Comparison of ENCODE assay signal across 8 cellular contexts in the genomic region with DNA sequence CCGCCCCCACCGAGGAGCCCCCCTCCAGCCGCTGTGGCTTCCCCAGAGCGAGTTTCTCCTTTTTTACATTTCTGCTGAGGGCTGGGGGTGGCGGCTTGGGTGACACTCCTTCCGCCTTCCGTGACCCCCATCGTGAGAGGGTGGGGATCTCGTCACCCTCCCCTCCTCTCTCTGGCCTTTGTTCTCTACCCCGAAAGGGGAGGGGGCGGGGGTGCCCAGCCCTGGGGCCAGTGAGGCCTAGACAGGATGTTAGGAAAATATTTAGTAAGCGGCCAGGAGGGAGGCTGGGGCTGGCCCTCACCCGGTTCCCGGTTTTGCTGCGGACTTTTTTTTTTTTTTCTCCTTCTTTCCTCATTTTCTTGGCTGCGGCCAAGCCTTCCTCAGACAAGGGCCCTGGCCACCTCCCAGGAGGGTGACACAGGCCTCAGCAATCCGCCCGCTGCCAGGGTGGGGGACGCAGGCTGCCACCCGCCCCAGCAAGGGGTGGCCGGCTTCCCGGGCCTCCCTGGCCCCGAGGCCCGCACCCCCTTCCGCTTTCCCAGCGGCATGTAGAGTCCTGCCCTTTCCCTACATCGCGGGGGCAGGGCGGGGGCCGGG. TPM values are rescaled to one million over a fixed set of nuclear protein-coding genes. Genes with fewer than 3 reads are reported as not detected.
DNase-seq lines count a peak whose midpoint lies in the region; ATAC-seq and TF ChIP-seq lines count a peak whose summit lies in the region.

No MANE protein-coding gene starts in this region.

- peak overlapping the region; percentile 85 for H3K18ac ChIP-seq in IMR-90 (ENCODE audit: low read depth, low read length)

- peaks cover 80% of the 10 kb centered on the region for H3K36me3 Mint-ChIP-seq in stimulated activated effector memory CD8-positive, alpha-beta T cell treated with anti-CD3 and anti-CD28 coated beads, Interleukin-12 subunit alpha, Interleukin-12 subunit beta, amount 100 ng/mL, for 72 hours

- POLR2A ChIA-PET in IMR-90 (lab: Charles Lee; ENCODE audit: unreplicated experiment): interaction anchor here (0.6 to 1.6 kb wide), 5 partner anchors 14 to 86 kb away, joined by 3 to 28 read pairs (median 3); a partner anchor contains a TSS

- intact Hi-C loops in IMR-90 (cut with micrococcal nuclease): no loop called here
- intact Hi-C loops in lower lobe of right lung (cut with DNase I): no loop called here

- H2BK20ac ChIP-seq in IMR-90 (ENCODE audit: low read depth, low read length): no peak overlapping the region

- peak overlapping the region; percentile 99 for H2BK5ac ChIP-seq in IMR-90 (ENCODE audit: low read depth, low read length, poor library complexity, severe bottlenecking)

- H4K91ac ChIP-seq in IMR-90 (ENCODE audit: insufficient read depth, low read depth, low read length): peak overlapping the region; percentile 97

- H3K56ac ChIP-seq in IMR-90 (ENCODE audit: extremely low read depth, insufficient read depth, low read length): peak overlapping the region; percentile 86

- TF ChIP-seq POLR2A in IMR-90 (IDR thresholded peaks at IDR 0.05; ENCODE audit: low read depth, low read length): peak; percentile 23; the same call in 1 of the 2 replicates

- H2AK9ac ChIP-seq in IMR-90 (replicated peaks; ENCODE audit: low read depth, low read length, poor library complexity): peak overlapping the region; percentile 92

- H3K79me1 ChIP-seq in IMR-90 (ENCODE audit: low read depth in 1 of 2, low read length in 2 of 2): peaks cover 0 to 35% of the 10 kb centered on the region in 2 experiments; a peak in 2 of 4 replicates

- dilution Hi-C loops in IMR-90 (cut with HindIII; ENCODE audit: low sequenced_read_pairs, unreplicated experiment): no loop called here

- no TSS peak for BruUV-seq in IMR-90 (replicated peaks; lab: Mats Ljungman, UMichigan)

- peak overlapping the region; percentile 20; the same call in 1 of the 2 replicates for H4K5ac ChIP-seq in IMR-90 (ENCODE audit: low read depth, low read length)

- H2AFZ ChIP-seq in IMR-90 (replicated peaks; ENCODE audit: low read length, poor library complexity): peak overlapping the region; percentile 17

- H4K20me1 ChIP-seq in IMR-90 (ENCODE audit: insufficient read depth, low read length): peaks cover 86% of the 10 kb centered on the region

- no peak for TF ChIP-seq RAD21 in IMR-90 (IDR thresholded peaks at IDR 0.05; ENCODE audit: low read length)

- peak overlapping the region; percentile 82 for H3K4me2 ChIP-seq in IMR-90 (ENCODE audit: low read depth, low read length)

- peak overlapping the region; percentile 94 for H3K27ac Mint-ChIP-seq in stimulated activated effector memory CD8-positive, alpha-beta T cell treated with anti-CD3 and anti-CD28 coated beads, Interleukin-12 subunit alpha, Interleukin-12 subunit beta, amount 100 ng/mL, for 72 hours

- DNase-seq in AML-193 (lab: John Stamatoyannopoulos, UW) (peak; percentile 91 to 93), IMR-90 (peak; percentile 88), lower lobe of right lung (peak; percentile 95), islet precursor cell (no peak)
- DNase-seq in stimulated activated effector memory CD8-positive, alpha-beta T cell treated with anti-CD3 and anti-CD28 coated beads, Interleukin-12 subunit alpha, Interleukin-12 subunit beta, amount 100 ng/mL, for 72 hours (ENCODE audit: low spot score in 2 of 2): peak in 1 of 2 donors; percentile 80

- H3K36me3 ChIP-seq in IMR-90 (ENCODE audit: control insufficient read depth, insufficient read depth, low read length): peaks cover 57% of the 10 kb centered on the region
- H3K36me3 ChIP-seq in ectodermal cell (ENCODE audit: control insufficient read depth, insufficient read depth, low read length): peaks cover 55% of the 10 kb centered on the region
- H3K36me3 ChIP-seq in lower lobe of right lung: peaks cover 47% of the 10 kb centered on the region

- ATAC-seq in IMR-90 (ENCODE audit: low read depth): no peak
- ATAC-seq in lower lobe of right lung: peak; percentile 58 to 61
- peak; percentile 11 for ATAC-seq in stimulated activated effector memory CD8-positive, alpha-beta T cell treated with anti-CD3 and anti-CD28 coated beads, Interleukin-12 subunit alpha, Interleukin-12 subunit beta, amount 100 ng/mL, for 72 hours
- no peak for ATAC-seq in HG03378 (IDR thresholded peaks at IDR 0.05; ENCODE audit: unreplicated experiment)

- H4K8ac ChIP-seq in IMR-90 (ENCODE audit: low read depth in 2 of 2, low read length in 2 of 2): peak overlapping the region; percentile 80

- in situ Hi-C loops in IMR-90 (cut with MboI; ENCODE audit: low sequenced_read_pairs): no loop called here

- peak overlapping the region; percentile 98 for H3K4ac ChIP-seq in IMR-90 (ENCODE audit: low read depth, low read length)

- H2AK5ac ChIP-seq in IMR-90 (ENCODE audit: low read depth, low read length): peak overlapping the region; percentile 94

- H3K14ac ChIP-seq in IMR-90 (replicated peaks; ENCODE audit: low read depth, low read length): peak overlapping the region; percentile 82

- no peaks in the 10 kb centered on the region for H3K9me3 ChIP-seq in IMR-90 (ENCODE audit: control insufficient read depth, insufficient read depth, low read length)
- H3K9me3 ChIP-seq in ectodermal cell (ENCODE audit: control insufficient read depth, low read length): no peaks in the 10 kb centered on the region
- H3K9me3 ChIP-seq in lower lobe of right lung: no peaks in the 10 kb centered on the region

- no peak for TF ChIP-seq CTCF in IMR-90 (conservative IDR thresholded peaks at IDR 0.05; ENCODE audit: low read depth, low read length)
- no peak for TF ChIP-seq CTCF in WI38 (IDR thresholded peaks at IDR 0.05; ENCODE audit: low read depth, low read length)
- TF ChIP-seq CTCF in lower lobe of right lung (IDR thresholded peaks at IDR 0.05): no peak

- H2BK120ac ChIP-seq in IMR-90 (ENCODE audit: low read depth, low read length): peak overlapping the region; percentile 54

- H3K4me1 ChIP-seq in IMR-90 (ENCODE audit: control insufficient read depth, insufficient read depth, low read length) (peaks cover 33% of the 10 kb centered on the region), ectodermal cell (ENCODE audit: control insufficient read depth, insufficient read depth, low read length) (peaks cover 31% of the 10 kb centered on the region), lower lobe of right lung (peaks cover 57% of the 10 kb centered on the region)

- H3K23ac ChIP-seq in IMR-90 (ENCODE audit: low read depth, low read length): peak overlapping the region; percentile 97

- H3K27me3 ChIP-seq in IMR-90 (ENCODE audit: control insufficient read depth, insufficient read depth, low read length): no peaks in the 10 kb centered on the region
- no peaks in the 10 kb centered on the region for H3K27me3 ChIP-seq in ectodermal cell (ENCODE audit: control insufficient read depth, insufficient read depth, low read length, poor library complexity, severe bottlenecking)
- no peaks in the 10 kb centered on the region for H3K27me3 ChIP-seq in lower lobe of right lung (ENCODE audit: low read depth)

- peak overlapping the region; percentile 94 for H3K4me3 ChIP-seq in IMR-90 (ENCODE audit: insufficient read depth, low read depth, low read length)
- peak overlapping the region; percentile 89 for H3K4me3 ChIP-seq in WI38 (ENCODE audit: low read depth, low read length)
- H3K4me3 ChIP-seq in ectodermal cell (ENCODE audit: insufficient read depth, low read depth, low read length): peak overlapping the region; percentile 79
- peak overlapping the region; percentile 77 for H3K4me3 ChIP-seq in lower lobe of right lung

- peaks cover 17% of the 10 kb centered on the region for H3K4me1 Mint-ChIP-seq in stimulated activated effector memory CD8-positive, alpha-beta T cell treated with anti-CD3 and anti-CD28 coated beads, Interleukin-12 subunit alpha, Interleukin-12 subunit beta, amount 100 ng/mL, for 72 hours

- H3K27ac ChIP-seq in IMR-90 (ENCODE audit: insufficient read depth, low read length) (peak overlapping the region; percentile 99), ectodermal cell (ENCODE audit: insufficient read depth, low read depth, low read length, poor library complexity, severe bottlenecking) (peak overlapping the region; percentile 36), lower lobe of right lung (peak overlapping the region; percentile 98)

- H3K9ac ChIP-seq in IMR-90 (ENCODE audit: low read depth, low read length): peak overlapping the region; percentile 97

- CTCF ChIA-PET in IMR-90 (lab: Yijun Ruan, JAX): interaction anchor here (0.9 to 1.6 kb wide), 3 partner anchors 8 to 132 kb away, joined by 3 to 11 read pairs (median 7); no protein-coding TSS in a partner anchor

- WGBS in IMR-90 (ENCODE audit: extremely low coverage in 2 of 2, insufficient read length in 1 of 2), 2 experiments: no CpG with 5 or more reads among the region's 30 CpGs
- 45 to 48% methylated on average over 26 to 30 of the region's 30 CpGs for WGBS in ectodermal cell, 2 experiments

- peak overlapping the region; percentile 76; the same call in 2 of the 3 replicates for H2BK15ac ChIP-seq in IMR-90 (ENCODE audit: low read depth, low read length)

- H3K9me1 ChIP-seq in IMR-90 (ENCODE audit: insufficient read depth, low read length): no peaks in the 10 kb centered on the region

- H3K4me3 Mint-ChIP-seq in stimulated activated effector memory CD8-positive, alpha-beta T cell treated with anti-CD3 and anti-CD28 coated beads, Interleukin-12 subunit alpha, Interleukin-12 subunit beta, amount 100 ng/mL, for 72 hours: peak overlapping the region; percentile 90

- no peaks in the 10 kb centered on the region for H3K9me3 Mint-ChIP-seq in stimulated activated effector memory CD8-positive, alpha-beta T cell treated with anti-CD3 and anti-CD28 coated beads, Interleukin-12 subunit alpha, Interleukin-12 subunit beta, amount 100 ng/mL, for 72 hours

RNA-seq across cellular contexts. Expression of a gene that starts 3.9 kb away (rescaled TPM):
- total RNA-seq in IMR-90 (2012; rRNA removed): 2.2 and 2.5 TPM in 2 replicates
- polyA plus RNA-seq in IMR-90 (2012; rRNA removed): 24.1 and 26.0 TPM in 2 replicates
- 39.2 and 47.7 TPM in 2 replicates for polyA plus RNA-seq in IMR-90 (2012; cell fraction: cytosol; rRNA removed)
- 97.0 and 144 TPM in 2 replicates for polyA plus RNA-seq in IMR-90 (2012; cell fraction: nucleus; rRNA removed; ENCODE audit: low replicate concordance)
- polyA plus RNA-seq in ectodermal cell (2013, experiment 1 of 4): 155 TPM
- polyA plus RNA-seq in ectodermal cell (2013, experiment 2 of 4): 178 TPM
- 116 TPM for polyA plus RNA-seq in ectodermal cell (2013, experiment 3 of 4)
- polyA plus RNA-seq in ectodermal cell (2013, experiment 4 of 4): 120 TPM
- 76.3 TPM for total RNA-seq in lower lobe of right lung

RNA-seq across cellular contexts. Expression of a gene that starts 10.8 kb away (rescaled TPM):
- 7.3 and 13.6 TPM in 2 replicates for total RNA-seq in IMR-90 (2012; rRNA removed)
- 140 and 189 TPM in 2 replicates for polyA plus RNA-seq in IMR-90 (2012; rRNA removed)
- 348 and 386 TPM in 2 replicates for polyA plus RNA-seq in IMR-90 (2012; cell fraction: cytosol; rRNA removed)
- 72.4 and 213 TPM in 2 replicates for polyA plus RNA-seq in IMR-90 (2012; cell fraction: nucleus; rRNA removed; ENCODE audit: low replicate concordance)
- polyA plus RNA-seq in ectodermal cell (2013, experiment 1 of 4): 126 TPM
- polyA plus RNA-seq in ectodermal cell (2013, experiment 2 of 4): 105 TPM
- 117 TPM for polyA plus RNA-seq in ectodermal cell (2013, experiment 3 of 4)
- polyA plus RNA-seq in ectodermal cell (2013, experiment 4 of 4): 124 TPM
- 116 TPM for total RNA-seq in lower lobe of right lung

RNA-seq across cellular contexts. Expression of a gene that starts 14.5 kb away (rescaled TPM):
- total RNA-seq in IMR-90 (2012; rRNA removed) (0.18 and 0.56 TPM in 2 replicates), lower lobe of right lung (0.41 TPM)
- 3.9 and 8.5 TPM in 2 replicates for polyA plus RNA-seq in IMR-90 (2012; rRNA removed)
- 3.2 and 7.9 TPM in 2 replicates for polyA plus RNA-seq in IMR-90 (2012; cell fraction: cytosol; rRNA removed)
- polyA plus RNA-seq in IMR-90 (2012; cell fraction: nucleus; rRNA removed; ENCODE audit: low replicate concordance): 24.1 and 64.4 TPM in 2 replicates
- 19.8 TPM for polyA plus RNA-seq in ectodermal cell (2013, experiment 1 of 4)
- 16.0 TPM for polyA plus RNA-seq in ectodermal cell (2013, experiment 2 of 4)
- 20.8 TPM for polyA plus RNA-seq in ectodermal cell (2013, experiment 3 of 4)
- polyA plus RNA-seq in ectodermal cell (2013, experiment 4 of 4): 21.1 TPM

RNA-seq across cellular contexts. Expression of a gene that starts 16.8 kb away (rescaled TPM):
- total RNA-seq in IMR-90 (2012; rRNA removed): 226 and 299 TPM in 2 replicates
- 405 and 542 TPM in 2 replicates for polyA plus RNA-seq in IMR-90 (2012; rRNA removed)
- polyA plus RNA-seq in IMR-90 (2012; cell fraction: cytosol; rRNA removed): 562 and 617 TPM in 2 replicates
- polyA plus RNA-seq in IMR-90 (2012; cell fraction: nucleus; rRNA removed; ENCODE audit: low replicate concordance): 2,129 and 2,924 TPM in 2 replicates
- 532 TPM for polyA plus RNA-seq in ectodermal cell (2013, experiment 1 of 4)
- 509 TPM for polyA plus RNA-seq in ectodermal cell (2013, experiment 2 of 4)
- polyA plus RNA-seq in ectodermal cell (2013, experiment 3 of 4): 334 TPM
- polyA plus RNA-seq in ectodermal cell (2013, experiment 4 of 4): 373 TPM
- total RNA-seq in lower lobe of right lung: 352 TPM

RNA-seq across cellular contexts. Expression of a gene that starts 23.0 kb away (rescaled TPM):
- total RNA-seq in IMR-90 (2012; rRNA removed) (7.5 and 10.6 TPM in 2 replicates), lower lobe of right lung (43.5 TPM)
- polyA plus RNA-seq in IMR-90 (2012; rRNA removed): 61.8 and 93.4 TPM in 2 replicates
- 94.9 and 135 TPM in 2 replicates for polyA plus RNA-seq in IMR-90 (2012; cell fraction: cytosol; rRNA removed)
- 46.6 and 93.7 TPM in 2 replicates for polyA plus RNA-seq in IMR-90 (2012; cell fraction: nucleus; rRNA removed; ENCODE audit: low replicate concordance)
- polyA plus RNA-seq in ectodermal cell (2013, experiment 1 of 4): 21.4 TPM
- 22.6 TPM for polyA plus RNA-seq in ectodermal cell (2013, experiment 2 of 4)
- 23.2 TPM for polyA plus RNA-seq in ectodermal cell (2013, experiment 3 of 4)
- 22.3 TPM for polyA plus RNA-seq in ectodermal cell (2013, experiment 4 of 4)

Comparison
In these comparisons a context has a peak if more than half of its experiments do, and no peak if none do; other contexts are left out.
1. ATAC-seq: peak in lower lobe of right lung (2 of 2) and stimulated activated effector memory CD8-positive, alpha-beta T cell treated with anti-CD3 and anti-CD28 coated beads, Interleukin-12 subunit alpha, Interleukin-12 subunit beta, amount 100 ng/mL, for 72 hours (single experiment); none in IMR-90 (single experiment) and HG03378 (single experiment).
2. H3K27ac ChIP-seq: peak in every context shown above with its lines; median percentile 99 in IMR-90; 98 in lower lobe of right lung; 36 in ectodermal cell.
3. RNA of a gene that starts 3.9 kb away (total RNA-seq): 76.3 TPM in lower lobe of right lung (single experiment); 2.2 to 2.5 TPM in IMR-90; every median in the first group is over 10 times any median in the second.
4. Peak in every context shown above with its lines, with median percentiles within 50 percentile points of each other: H3K4me3 ChIP-seq.